In genomic region chr12:109102491-109102890, GRCh38 we compare ENCODE assay signal across 17 cellular contexts. TPM values are rescaled to one million over a fixed set of nuclear protein-coding genes. Genes with fewer than 3 reads are reported as not detected.
DNase-seq lines count a peak whose midpoint lies in the region; ATAC-seq and TF ChIP-seq lines count a peak whose summit lies in the region.
"Had no signal": no experiment of that assay in that cellular context is flagged by ENCODE, and none has a peak within 500 bp of the region (broad histone marks: within the 10 kb centered on the region; RNA-seq: fewer than 3 reads in every experiment).

No MANE protein-coding gene starts in this region.

- no peaks in the 10 kb centered on the region for H3K27me3 Mint-ChIP-seq in nephron progenitor cell (ENCODE audit: low read depth, poor library complexity)
- H3K27me3 Mint-ChIP-seq: CD4-positive, CD25-positive, alpha-beta regulatory T cell had no signal

- no peak for TF ChIP-seq POLR2A in uterus (IDR thresholded peaks at IDR 0.05)

- peak overlapping the region; percentile 63 to 78 for H3K27ac ChIP-seq in uterus
- H3K27ac ChIP-seq: 22Rv1; BLaER1 treated with 17β-estradiol and CSF1 and Interleukin-3, amounts not matched to agents 10 nM and 100 nM; HL-60 had no signal

- H3K27ac Mint-ChIP-seq in nephron progenitor cell: peak overlapping the region; percentile 57
- H3K27ac Mint-ChIP-seq: CD4-positive, CD25-positive, alpha-beta regulatory T cell had no signal

- no peak for TF ChIP-seq CTCF in nephron progenitor cell (IDR thresholded peaks at IDR 0.05)
- no peak for TF ChIP-seq CTCF in uterus (IDR thresholded peaks at IDR 0.05)

- H3K4me1 ChIP-seq in uterus: peaks cover 2 to 10% of the 10 kb centered on the region in 2 donors
- H3K4me1 ChIP-seq: HAP-1 had no signal

- peaks cover 27% of the 10 kb centered on the region for H3K4me1 Mint-ChIP-seq in nephron progenitor cell

- no peak for ATAC-seq in GM21526 (IDR thresholded peaks at IDR 0.05; ENCODE audit: low FRiP score, unreplicated experiment)
- ATAC-seq in GM18519 (IDR thresholded peaks at IDR 0.05; ENCODE audit: low FRiP score, unreplicated experiment): no peak

- no peak overlapping the region for H3K4me3 Mint-ChIP-seq in nephron progenitor cell

- H3K4me3 ChIP-seq in uterus: no peak overlapping the region
- H3K4me3 ChIP-seq: BLaER1 treated with 17β-estradiol and CSF1 and Interleukin-3, amounts not matched to agents 10 nM and 100 nM; HAP-1 had no signal

- H3K9me3 Mint-ChIP-seq in nephron progenitor cell: no peaks in the 10 kb centered on the region
- H3K9me3 Mint-ChIP-seq: CD4-positive, CD25-positive, alpha-beta regulatory T cell had no signal

- no peaks in the 10 kb centered on the region for H3K27me3 ChIP-seq in uterus
- H3K27me3 ChIP-seq: BLaER1 treated with 17β-estradiol and CSF1 and Interleukin-3, amounts not matched to agents 10 nM and 100 nM had no signal

- DNase-seq in DMS 273 (lab: John Stamatoyannopoulos, UW; ENCODE audit: unreplicated experiment) (peak; percentile 10), DMS 273 treated with DMSO at 0.1 percent for 48 hours (lab: John Stamatoyannopoulos, UW) (no peak), cerebellum (ENCODE audit: low spot score) (peak; percentile 58), nephron progenitor cell (no peak), uterus (no peak)
- DNase-seq in effector CD4-positive, alpha-beta T cell: no peak
- DNase-seq: Calu3; CD4-positive, CD25-positive, alpha-beta regulatory T cell; DMS153; DMS79 treated with DMSO at 0.1 percent for 48 hours; GDM1 had no signal

- H3K36me3 Mint-ChIP-seq in nephron progenitor cell (ENCODE audit: low read depth): peaks cover 74% of the 10 kb centered on the region

- intact Hi-C loops in uterus (cut with DNase I; ENCODE audit: low total_unique reads): no loop called here

- H3K36me3 ChIP-seq in uterus: no peaks in the 10 kb centered on the region

- H3K9me3 ChIP-seq in uterus: no peaks in the 10 kb centered on the region
- H3K9me3 ChIP-seq: BLaER1 treated with 17β-estradiol and CSF1 and Interleukin-3, amounts not matched to agents 10 nM and 100 nM; HAP-1 had no signal

RNA-seq across cellular contexts. Expression of gene UNG, which starts 5.1 kb away (rescaled TPM):
- total RNA-seq in cerebellum (22.5 TPM), uterus (10 to 100 TPM; 21.6 to 32.7 (median 27.9) TPM)

RNA-seq across cellular contexts. Expression of gene ALKBH2, which starts 9.2 kb away (rescaled TPM):
- total RNA-seq in cerebellum (15.9 TPM), uterus (10 to 100 TPM in 3 of 4 donors, 1 to 10 TPM in 1; 2.1 to 26.5 (median 19.1) TPM)

RNA-seq across cellular contexts. Expression of gene ACACB, which starts 13.9 kb away (rescaled TPM):
- total RNA-seq in cerebellum (12.3 TPM), uterus (100 to 1,000 TPM in 2 of 4 donors, 10 to 100 TPM in 2; 22.0 to 137 (median 97.2) TPM)

RNA-seq across cellular contexts. Expression of gene USP30, which starts 50.1 kb away (rescaled TPM):
- total RNA-seq in cerebellum: 21.3 TPM
- 10 to 100 TPM in 3 of 4 donors, 1 to 10 TPM in 1; 4.1 to 20.2 (median 14.9) TPM for total RNA-seq in uterus

Comparison
In these comparisons a context has a peak if more than half of its experiments do, and no peak if none do; other contexts are left out.
1. DNase-seq: peak in DMS 273 (single experiment) and cerebellum (single experiment); none in DMS 273 treated with DMSO at 0.1 percent for 48 hours (single experiment), nephron progenitor cell (single experiment), uterus (0 of 2) and effector CD4-positive, alpha-beta T cell (single experiment).